16 cellular contexts compared by ENCODE assay signal in genomic region chr20:25548613-25549086, GRCh38.
"Had no signal": no experiment of that assay in that cellular context is flagged by ENCODE, and none has a peak within 500 bp of the region (broad histone marks: within the 10 kb centered on the region; RNA-seq: fewer than 3 reads in every experiment).

No MANE protein-coding gene starts in this region.

- ATAC-seq: activated T-helper 17 cell treated with anti-CD3 and anti-CD28 coated beads, Interleukin-2, amount 50 U/mL, for 72 hours; lower lobe of right lung had no signal

- H3K9me2 ChIP-seq: SK-N-SH had no signal

- H3K4me2 ChIP-seq: SK-N-SH had no signal

- H3K9ac ChIP-seq: SK-N-SH had no signal

- H3K4me3 ChIP-seq: adrenal gland, lower lobe of right lung, tibial nerve had no signal

- DNase-seq: activated B cell treated with CpG ODN at 0.5 μM for 24 hours; activated CD4-positive, alpha-beta T cell treated with anti-CD3 and anti-CD28 coated beads, Interleukin-2, amount 10 ng/mL, durations not matched to agents 24 days and 14 days; activated naive CD4-positive, alpha-beta T cell treated with anti-CD3 and anti-CD28 coated beads, Interleukin-2, amount 10 ng/mL, durations not matched to agents 7 days and 5 days; activated T-cell treated with anti-CD3 and anti-CD28 coated beads for 4 hours; adrenal gland; cortex of kidney; effector CD8-positive, alpha-beta T cell; hypothalamus; lower lobe of right lung; naive B cell; occipital lobe; SK-N-SH; stimulated activated CD4-positive, alpha-beta T cell treated with anti-CD3 and anti-CD28 coated beads, Interleukin-4, amount 100 ng/mL, for 4 hours had no signal

- H3K36me3 ChIP-seq: adrenal gland, lower lobe of right lung, tibial nerve had no signal

- H3K27me3 ChIP-seq: adrenal gland, tibial nerve had no signal

- H3K27ac ChIP-seq: adrenal gland, epithelial cell of prostate, lower lobe of right lung had no signal

- H3K9me3 ChIP-seq: adrenal gland, lower lobe of right lung, SK-N-SH, tibial nerve had no signal
